In the genomic region with DNA sequence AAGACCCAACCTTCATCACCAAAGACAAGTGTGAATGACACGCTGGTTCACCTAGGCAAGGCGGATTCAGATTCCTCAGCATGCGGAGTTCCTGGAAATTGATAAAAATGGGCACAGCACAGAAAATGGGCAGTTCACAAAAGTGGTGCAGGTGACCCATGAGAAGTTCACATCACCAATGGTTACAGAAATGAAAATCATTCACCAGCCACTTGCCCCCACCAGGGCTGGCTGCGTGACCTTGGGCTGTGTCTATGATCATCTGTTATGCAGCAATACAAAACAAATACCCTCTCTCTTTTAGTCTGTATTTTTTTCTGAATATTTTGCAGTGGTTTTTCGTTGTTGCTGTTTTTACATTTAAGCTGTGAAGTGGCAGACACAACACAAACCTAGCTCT, we compare ENCODE assay signal across 31 cellular contexts.
"Had no signal": no experiment of that assay in that cellular context is flagged by ENCODE, and none has a peak within 500 bp of the region (broad histone marks: within the 10 kb centered on the region; RNA-seq: fewer than 3 reads in every experiment).

No MANE protein-coding gene starts in this region.

- H3K4me3 ChIP-seq: adrenal gland, body of pancreas, breast epithelium, Peyer's patch had no signal

- H3K27ac ChIP-seq: adrenal gland, body of pancreas, breast epithelium, KMS-11, Peyer's patch had no signal

- DNase-seq: activated B cell treated with CpG ODN at 0.5 μM for 24 hours; activated CD4-positive, alpha-beta memory T cell treated with anti-CD3 and anti-CD28 coated beads, Interleukin-2, amount 10 ng/mL, durations not matched to agents 7 days and 5 days; activated CD4-positive, alpha-beta T cell treated with anti-CD3 and anti-CD28 coated beads for 4 hours; activated CD4-positive, alpha-beta T cell treated with anti-CD3 and anti-CD28 coated beads, Interleukin-2, amount 50 U/mL, for 1 hour; activated CD8-positive, alpha-beta memory T cell treated with anti-CD3 and anti-CD28 coated beads for 24 hours; activated CD8-positive, alpha-beta memory T cell treated with anti-CD3 and anti-CD28 coated beads, Interleukin-2, amount 10 ng/mL, durations not matched to agents 7 days and 5 days; activated CD8-positive, alpha-beta memory T cell treated with anti-CD3 and anti-CD28 coated beads, Interleukin-2, amount 50 U/mL, for 48 hours; activated gamma-delta T cell; activated naive CD4-positive, alpha-beta T cell treated with anti-CD3 and anti-CD28 coated beads for 36 hours; activated T-cell treated with anti-CD3 and anti-CD28 coated beads, Interleukin-2, amount 50 U/mL, for 48 hours; body of pancreas; MM.1S; MV-4-11; NCI-H1092; NCI-H1436 treated with DMSO at 0.1 percent for 48 hours; NCI-H1694 treated with DMSO at 0.1 percent for 48 hours; NCI-H2029; NCI-H345; NCI-H526; NCI-H748 treated with DMSO at 0.1 percent for 48 hours; NK-92 treated with Interleukin-12 subunit alpha and Interleukin-12 subunit beta, amount 100 ng/mL, for 24 hours; PC-3; RPMI8226; SIG-M5 had no signal

- H3K27me3 Mint-ChIP-seq: activated B cell treated with CpG ODN at 0.5 μM for 24 hours; activated CD4-positive, alpha-beta memory T cell treated with anti-CD3 and anti-CD28 coated beads, Interleukin-2, amount 10 ng/mL, durations not matched to agents 7 days and 5 days had no signal

- H3K4me1 Mint-ChIP-seq: activated B cell treated with CpG ODN at 0.5 μM for 24 hours; activated CD4-positive, alpha-beta memory T cell treated with anti-CD3 and anti-CD28 coated beads, Interleukin-2, amount 10 ng/mL, durations not matched to agents 7 days and 5 days; activated CD8-positive, alpha-beta memory T cell treated with anti-CD3 and anti-CD28 coated beads, Interleukin-2, amount 10 ng/mL, durations not matched to agents 7 days and 5 days had no signal

- H3K4me1 ChIP-seq: adrenal gland, body of pancreas, breast epithelium, Peyer's patch had no signal

- H3K27ac Mint-ChIP-seq: activated B cell treated with CpG ODN at 0.5 μM for 24 hours; activated CD4-positive, alpha-beta memory T cell treated with anti-CD3 and anti-CD28 coated beads, Interleukin-2, amount 10 ng/mL, durations not matched to agents 7 days and 5 days; activated CD8-positive, alpha-beta memory T cell treated with anti-CD3 and anti-CD28 coated beads, Interleukin-2, amount 10 ng/mL, durations not matched to agents 7 days and 5 days; activated naive CD4-positive, alpha-beta T cell treated with anti-CD3 and anti-CD28 coated beads for 36 hours; activated naive CD4-positive, alpha-beta T cell treated with anti-CD3 and anti-CD28 coated beads, Interleukin-2, amount 50 U/mL, for 72 hours; T-helper 1 cell treated with Interleukin-12 subunit alpha and Interleukin-12 subunit beta and Interleukin-4 antibody, amounts not matched to agents 30 μg/mL and 1 μg/mL, for 36 hours; T-helper 2 cell treated with Interferon-gamma antibody and Interleukin-4, amounts not matched to agents 5 μg/mL and 100 μg/mL, for 36 hours had no signal

- H3K36me3 ChIP-seq: adrenal gland, breast epithelium had no signal

- H3K4me3 Mint-ChIP-seq: activated B cell treated with CpG ODN at 0.5 μM for 24 hours; activated CD4-positive, alpha-beta memory T cell treated with anti-CD3 and anti-CD28 coated beads, Interleukin-2, amount 10 ng/mL, durations not matched to agents 7 days and 5 days; activated CD8-positive, alpha-beta memory T cell treated with anti-CD3 and anti-CD28 coated beads, Interleukin-2, amount 10 ng/mL, durations not matched to agents 7 days and 5 days; activated naive CD4-positive, alpha-beta T cell treated with anti-CD3 and anti-CD28 coated beads for 36 hours; T-helper 1 cell treated with Interleukin-12 subunit alpha and Interleukin-12 subunit beta and Interleukin-4 antibody, amounts not matched to agents 30 μg/mL and 1 μg/mL, for 36 hours; T-helper 2 cell treated with Interferon-gamma antibody and Interleukin-4, amounts not matched to agents 5 μg/mL and 100 μg/mL, for 36 hours had no signal

- H3K4me2 ChIP-seq: KMS-11 had no signal

- H3K27me3 ChIP-seq: adrenal gland, body of pancreas, breast epithelium, Peyer's patch had no signal

- H3K9me3 ChIP-seq: adrenal gland, body of pancreas, Peyer's patch had no signal
